ENCODE assay signal across 3 cellular contexts in genomic region chr5:157756122-157756521, GRCh38.
"Had no signal": no experiment of that assay in that cellular context is flagged by ENCODE, and none has a peak within 500 bp of the region (broad histone marks: within the 10 kb centered on the region; RNA-seq: fewer than 3 reads in every experiment).

No MANE protein-coding gene starts in this region.

- DNase-seq: GDM1, GF-D8 had no signal

- ATAC-seq: GM12878 had no signal
